Comparison of ENCODE assay signal across 1 cellular context in genomic region chr11:10807629-10808552, GRCh38.
TF ChIP-seq lines count a peak whose summit lies in the region.

No MANE protein-coding gene starts in this region.

TF ChIP-seq in H1, 55 proteins besides CTCF, POLR2A, EP300 and RAD21:
- TF ChIP-seq HDAC2 (IDR thresholded peaks at IDR 0.05; ENCODE audit: borderline replicate concordance in 1 of 2, low read depth in 2 of 2, low read length in 2 of 2), result no peak
- peak; percentile 64; the same call in 1 of the 2 replicates for TF ChIP-seq POLR2AphosphoS5 (IDR thresholded peaks at IDR 0.05; ENCODE audit: low read depth, low read length)
- TF ChIP-seq RNF2 (IDR thresholded peaks at IDR 0.05; ENCODE audit: borderline replicate concordance, low read depth, low read length, missing control alignments, poor library complexity, severe bottlenecking), result no peak
- TF ChIP-seq MAX (IDR thresholded peaks at IDR 0.05), result peak; percentile 26; the same call in 1 of the 2 replicates
- TF ChIP-seq CBX8 (IDR thresholded peaks at IDR 0.05; ENCODE audit: borderline replicate concordance, low read depth, low read length), result no peak
- TF ChIP-seq BCL11A (IDR thresholded peaks at IDR 0.05; ENCODE audit: low read depth in 2 of 2, low read length in 2 of 2), result no peak
- TF ChIP-seq FOSL1 (IDR thresholded peaks at IDR 0.05; ENCODE audit: insufficient read depth, low read depth, low read length), result no peak
- no peak for TF ChIP-seq SP1 (IDR thresholded peaks at IDR 0.05; ENCODE audit: low read depth, low read length)
- TF ChIP-seq CEBPB (IDR thresholded peaks at IDR 0.05; ENCODE audit: low read depth, low read length), result no peak
- no peak for TF ChIP-seq TBP (IDR thresholded peaks at IDR 0.05; ENCODE audit: low read depth, low read length)
- no peak for TF ChIP-seq E2F6 (IDR thresholded peaks at IDR 0.05)
- TF ChIP-seq CHD1 (IDR thresholded peaks at IDR 0.05; ENCODE audit: low read depth, low read length), result no peak
- TF ChIP-seq EGR1 (IDR thresholded peaks at IDR 0.05; ENCODE audit: borderline replicate concordance, low read depth, low read length), result no peak
- no peak for TF ChIP-seq SUZ12 (IDR thresholded peaks at IDR 0.05; ENCODE audit: low read length)
- no peak for TF ChIP-seq ZNF274 (IDR thresholded peaks at IDR 0.05; ENCODE audit: borderline replicate concordance, extremely low read depth, low read length)
- no peak for TF ChIP-seq GTF2F1 (IDR thresholded peaks at IDR 0.05; ENCODE audit: borderline replicate concordance, low read depth, low read length)
- TF ChIP-seq EZH2 (IDR thresholded peaks at IDR 0.05; ENCODE audit: low read depth, low read length, severe bottlenecking), result no peak
- no peak for TF ChIP-seq ATF3 (IDR thresholded peaks at IDR 0.05; ENCODE audit: insufficient read depth, low read depth, low read length)
- TF ChIP-seq POU5F1 (IDR thresholded peaks at IDR 0.05; ENCODE audit: low read depth, low read length), result no peak
- no peak for TF ChIP-seq RFX5 (IDR thresholded peaks at IDR 0.05; ENCODE audit: borderline replicate concordance, low read depth, low read length)
- TF ChIP-seq RBBP5 (IDR thresholded peaks at IDR 0.05; ENCODE audit: borderline replicate concordance, low read depth, low read length), result 0 out of 2 replicates have a peak, but pooled peaks have one; percentile 44
- TF ChIP-seq CHD7 (IDR thresholded peaks at IDR 0.05; ENCODE audit: insufficient replicate concordance, low read length), result no peak
- no peak for TF ChIP-seq JUN (IDR thresholded peaks at IDR 0.05; ENCODE audit: low read depth, low read length)
- peak; percentile 26 to 34; a peak in 1 of 4 replicates for TF ChIP-seq SIN3A (conservative IDR thresholded peaks at IDR 0.05 in 1 of 2, IDR thresholded peaks at IDR 0.05 in 1 of 2; ENCODE audit: low read depth in 1 of 2, low read length in 2 of 2)
- no peak for TF ChIP-seq SP4 (IDR thresholded peaks at IDR 0.05; ENCODE audit: low read length)
- no peak for TF ChIP-seq TAF7 (optimal IDR thresholded peaks at IDR 0.05; ENCODE audit: borderline replicate concordance, low read depth, low read length)
- no peak for TF ChIP-seq ASH2L (IDR thresholded peaks at IDR 0.05; ENCODE audit: low read length)
- TF ChIP-seq GABPA (IDR thresholded peaks at IDR 0.05; ENCODE audit: borderline replicate concordance, insufficient read depth, low read length), result no peak
